Comparison of ENCODE assay signal across 8 cellular contexts in the genomic region with DNA sequence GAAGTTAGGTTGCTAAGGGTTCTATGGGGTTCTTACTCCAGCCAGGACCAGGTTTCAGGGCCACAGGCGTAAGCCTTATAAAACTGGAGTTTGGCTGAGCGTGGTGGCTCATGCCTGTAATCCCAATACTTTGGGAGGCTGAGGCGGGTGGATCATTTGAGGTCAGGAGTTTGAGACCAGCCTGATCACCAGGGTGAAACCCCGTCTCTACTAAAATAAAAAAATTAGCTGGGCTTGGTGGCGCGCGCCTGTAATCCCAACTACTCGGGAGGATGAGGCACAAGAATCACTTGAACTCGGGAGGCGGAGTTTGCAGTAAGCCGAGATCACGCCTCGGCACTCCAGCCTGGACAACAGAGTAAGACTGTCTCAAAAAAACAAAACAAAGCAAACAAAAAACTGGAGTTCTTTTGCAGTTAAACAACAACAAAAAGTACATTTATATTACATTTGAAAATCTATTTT. TPM values are rescaled to one million over a fixed set of nuclear protein-coding genes. Genes with fewer than 3 reads are reported as not detected.
A peak's percentile ranks its signal among the peaks of the same experiment; 100 is the strongest.
DNase-seq lines count a peak whose midpoint lies in the region; ATAC-seq, FAIRE-seq and TF ChIP-seq lines count a peak whose summit lies in the region.

No MANE protein-coding gene starts in this region.

- H3K27me3 ChIP-seq in DOHH2 (ENCODE audit: control insufficient read depth, low read length), result no peaks in the 10 kb centered on the region
- no peaks in the 10 kb centered on the region for H3K27me3 ChIP-seq in RWPE2 (ENCODE audit: insufficient read depth, poor library complexity, severe bottlenecking)

- no peak for ATAC-seq in RWPE2 (ENCODE audit: low read depth)
- ATAC-seq in GM19023 (IDR thresholded peaks at IDR 0.05; ENCODE audit: unreplicated experiment), result no peak

- DNase-seq in RWPE2 (ENCODE audit: low spot score) (no peak), erythroblast (lab: John Stamatoyannopoulos, UW) (no peak), progenitor cell of endocrine pancreas (ENCODE audit: low spot score, unreplicated experiment) (no peak), SHP77 treated with DMSO at 0.1 percent for 48 hours (lab: John Stamatoyannopoulos, UW) (no peak), NCI-H1694 (lab: John Stamatoyannopoulos, UW) (no peak), GM12892 (ENCODE audit: insufficient read length) (no peak)

- H3K9me3 ChIP-seq in DOHH2 (ENCODE audit: control insufficient read depth, insufficient read depth, low read length) (no peaks in the 10 kb centered on the region), RWPE2 (ENCODE audit: severe bottlenecking) (no peaks in the 10 kb centered on the region)

- TF ChIP-seq POLR2A in erythroblast (IDR thresholded peaks at IDR 0.05; ENCODE audit: low read length) (peak; percentile 4), GM12892 (IDR thresholded peaks at IDR 0.05; ENCODE audit: low read depth, low read length) (no peak)

- H3K4me2 ChIP-seq in DOHH2 (ENCODE audit: low read length), result peak overlapping the region; percentile 81

- H3K27ac Mint-ChIP-seq in progenitor cell of endocrine pancreas, result peak overlapping the region; percentile 95

- H3K36me3 ChIP-seq in DOHH2 (ENCODE audit: control insufficient read depth, low read length), result peaks cover 7% of the 10 kb centered on the region
- H3K36me3 ChIP-seq in RWPE2 (ENCODE audit: low read depth), result peaks cover 29% of the 10 kb centered on the region

- H3K4me3 Mint-ChIP-seq in progenitor cell of endocrine pancreas (ENCODE audit: low read depth), result peak overlapping the region; percentile 94

- H3K36me3 Mint-ChIP-seq in progenitor cell of endocrine pancreas (ENCODE audit: insufficient read depth), result no peaks in the 10 kb centered on the region

- peaks cover 4% of the 10 kb centered on the region for H3K27me3 Mint-ChIP-seq in progenitor cell of endocrine pancreas

- H3K4me3 ChIP-seq in DOHH2 (ENCODE audit: low read length) (peak overlapping the region; percentile 88), RWPE2 (ENCODE audit: severe bottlenecking) (peak overlapping the region; percentile 57)

- peaks cover 22% of the 10 kb centered on the region for H3K79me2 ChIP-seq in DOHH2 (ENCODE audit: control insufficient read depth, low read length)

- peaks cover 13% of the 10 kb centered on the region for H3K4me1 Mint-ChIP-seq in progenitor cell of endocrine pancreas (ENCODE audit: low read depth)

- H3K9me2 ChIP-seq in DOHH2 (replicated peaks; ENCODE audit: control insufficient read depth, low read length), result no peaks in the 10 kb centered on the region

- H3K9me3 Mint-ChIP-seq in progenitor cell of endocrine pancreas (ENCODE audit: low read depth), result no peaks in the 10 kb centered on the region

- 0 out of 2 replicates have a peak, but pooled peaks cover 4% of the 10 kb centered on the region for H4K20me1 ChIP-seq in DOHH2 (ENCODE audit: control insufficient read depth, insufficient read depth, low read depth, low read length)

- H3F3A ChIP-seq in DOHH2 (ENCODE audit: control insufficient read depth, insufficient read depth), result no peaks in the 10 kb centered on the region

- TF ChIP-seq CTCF in DOHH2 (IDR thresholded peaks at IDR 0.05; ENCODE audit: low read depth, low read length, poor library complexity, severe bottlenecking) (no peak), RWPE2 (IDR thresholded peaks at IDR 0.05; ENCODE audit: poor library complexity, severe bottlenecking) (no peak), progenitor cell of endocrine pancreas (IDR thresholded peaks at IDR 0.05; ENCODE audit: unreplicated experiment) (no peak)

- H3K27ac ChIP-seq in DOHH2 (ENCODE audit: low read depth, low read length) (no peak overlapping the region), RWPE2 (ENCODE audit: poor library complexity, severe bottlenecking) (peak overlapping the region; percentile 53)

- H3K4me1 ChIP-seq in DOHH2 (ENCODE audit: control insufficient read depth, low read length), result peaks cover 20% of the 10 kb centered on the region
- peaks cover 12% of the 10 kb centered on the region for H3K4me1 ChIP-seq in RWPE2 (ENCODE audit: insufficient read depth, poor library complexity, severe bottlenecking)

- no peak for FAIRE-seq in GM12892 (lab: Jason Lieb, UNC)

RNA-seq across cellular contexts. Expression of a gene that starts 0.3 kb away (rescaled TPM):
- total RNA-seq in progenitor cell of endocrine pancreas, result 33.5 and 36.6 TPM in 2 replicates
- polyA plus RNA-seq in GM12892 (2012; ENCODE audit: missing spikeins), result 14.5 TPM

RNA-seq across cellular contexts. Expression of a gene that starts 24.5 kb away (rescaled TPM):
- total RNA-seq in progenitor cell of endocrine pancreas, result 130 and 137 TPM in 2 replicates
- 1,051 TPM for polyA plus RNA-seq in GM12892 (2012; ENCODE audit: missing spikeins)

RNA-seq across cellular contexts. Expression of a gene that starts 44.3 kb away (rescaled TPM):
- total RNA-seq in progenitor cell of endocrine pancreas, result 38.0 and 41.5 TPM in 2 replicates
- 63.1 TPM for polyA plus RNA-seq in GM12892 (2012; ENCODE audit: missing spikeins)

RNA-seq across cellular contexts. Expression of a gene that starts 44.5 kb away (rescaled TPM):
- 59.6 and 64.9 TPM in 2 replicates for total RNA-seq in progenitor cell of endocrine pancreas
- polyA plus RNA-seq in GM12892 (2012; ENCODE audit: missing spikeins), result 21.8 TPM
